10 cellular contexts compared by ENCODE assay signal in the genomic region with DNA sequence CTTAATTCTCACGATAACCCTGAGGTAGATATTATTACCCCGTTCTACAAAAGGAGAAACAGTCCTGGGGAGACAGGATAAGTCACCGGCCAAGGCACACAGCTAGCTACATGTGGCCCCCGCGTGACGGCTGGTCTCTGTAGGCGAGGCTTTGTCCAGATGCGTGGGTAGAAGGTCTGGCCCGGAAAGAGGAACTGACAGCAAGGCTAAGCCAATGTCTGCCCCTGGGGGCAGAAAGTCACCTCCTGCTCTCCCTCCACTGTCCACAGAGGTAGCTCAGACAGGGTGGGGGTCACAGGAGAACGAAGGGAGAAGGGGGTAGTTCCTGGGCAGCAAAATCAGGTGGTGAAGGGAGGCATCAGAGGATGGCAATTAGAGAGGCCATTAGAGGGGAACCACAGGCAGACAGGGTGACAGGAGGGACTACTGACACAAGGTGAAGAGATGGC. TPM values are rescaled to one million over a fixed set of nuclear protein-coding genes. Genes with fewer than 3 reads are reported as not detected.
DNase-seq lines count a peak whose midpoint lies in the region; ATAC-seq and TF ChIP-seq lines count a peak whose summit lies in the region.
"Had no signal": no experiment of that assay in that cellular context is flagged by ENCODE, and none has a peak within 500 bp of the region (broad histone marks: within the 10 kb centered on the region; RNA-seq: fewer than 3 reads in every experiment).

No MANE protein-coding gene starts in this region.

- TF ChIP-seq CTCF in coronary artery (IDR thresholded peaks at IDR 0.05) (no peak), brain microvascular endothelial cell (IDR thresholded peaks at IDR 0.05; ENCODE audit: low read depth, low read length, missing control alignments) (no peak)

- no peaks in the 10 kb centered on the region for H3K27me3 ChIP-seq in brain microvascular endothelial cell (replicated peaks)

- intact Hi-C loops in posterior vena cava (cut with DNase I), result loop anchor here in 1 of 2 donors (5.0 kb wide), 1 partner anchor 37 kb away; the partner anchor contains the start of gene APOE

- H3K4me3 Mint-ChIP-seq in activated CD4-positive, alpha-beta T cell treated with anti-CD3 and anti-CD28 coated beads, Interleukin-2, amount 10 ng/mL, durations not matched to agents 7 days and 5 days, result no peak overlapping the region

- H3K4me1 Mint-ChIP-seq in activated CD4-positive, alpha-beta T cell treated with anti-CD3 and anti-CD28 coated beads, Interleukin-2, amount 10 ng/mL, durations not matched to agents 7 days and 5 days, result no peaks in the 10 kb centered on the region

- peak; percentile 89 for DNase-seq in posterior vena cava (ENCODE audit: low spot score)
- DNase-seq in coronary artery (ENCODE audit: low spot score), result no peak
- no peak for DNase-seq in activated CD4-positive, alpha-beta T cell treated with anti-CD3 and anti-CD28 coated beads, Interleukin-2, amount 10 ng/mL, durations not matched to agents 7 days and 5 days
- DNase-seq in brain microvascular endothelial cell, result no peak
- no peak for DNase-seq in EL
- DNase-seq: NCI-H2029 treated with DMSO at 0.1 percent for 48 hours had no signal

- in situ Hi-C loops in brain microvascular endothelial cell (cut with HindIII; ENCODE audit: low pct_ligation_motif_present, low sequenced_read_pairs), result no loop called here

- POLR2A ChIA-PET in activated CD4-positive, alpha-beta T cell treated with anti-CD3 and anti-CD28 coated beads, Interleukin-2, amount 10 ng/mL, durations not matched to agents 7 days and 5 days (lab: Charles Lee), result no interaction called here

- H3K9me3 Mint-ChIP-seq in activated CD4-positive, alpha-beta T cell treated with anti-CD3 and anti-CD28 coated beads, Interleukin-2, amount 10 ng/mL, durations not matched to agents 7 days and 5 days, result no peaks in the 10 kb centered on the region
- H3K9me3 Mint-ChIP-seq: activated T-helper 2 cell treated with anti-CD3 and anti-CD28 coated beads, Interferon-gamma antibody, Interleukin-2, Interleukin-4, amounts not matched to agents 10 μg/mL and 5 μg/mL and 100 μg/mL, durations not matched to agents 14 hours and 24 hours and 36 hours had no signal

- H3K27ac ChIP-seq in cingulate gyrus (ENCODE audit: low read depth, low read length) (peak overlapping the region; percentile 39), coronary artery (no peak overlapping the region), brain microvascular endothelial cell (no peak overlapping the region)

- CTCF ChIA-PET in activated CD4-positive, alpha-beta T cell treated with anti-CD3 and anti-CD28 coated beads, Interleukin-2, amount 10 ng/mL, durations not matched to agents 7 days and 5 days (lab: Charles Lee), result interaction anchor here (0.6 kb wide), 1 partner anchor 9 kb away, joined by 3 read pairs; no protein-coding TSS in a partner anchor

- no peaks in the 10 kb centered on the region for H3K27me3 Mint-ChIP-seq in activated CD4-positive, alpha-beta T cell treated with anti-CD3 and anti-CD28 coated beads, Interleukin-2, amount 10 ng/mL, durations not matched to agents 7 days and 5 days

- H3K36me3 ChIP-seq in brain microvascular endothelial cell (replicated peaks), result no peaks in the 10 kb centered on the region

- no peak overlapping the region for H3K4me3 ChIP-seq in coronary artery
- H3K4me3 ChIP-seq in brain microvascular endothelial cell (ENCODE audit: low read depth, low read length), result no peak overlapping the region

- H3K27ac Mint-ChIP-seq in activated CD4-positive, alpha-beta T cell treated with anti-CD3 and anti-CD28 coated beads, Interleukin-2, amount 10 ng/mL, durations not matched to agents 7 days and 5 days, result no peak overlapping the region
- H3K27ac Mint-ChIP-seq: activated T-helper 2 cell treated with anti-CD3 and anti-CD28 coated beads, Interferon-gamma antibody, Interleukin-2, Interleukin-4, amounts not matched to agents 10 μg/mL and 5 μg/mL and 100 μg/mL, durations not matched to agents 14 hours and 24 hours and 36 hours had no signal

- no peaks in the 10 kb centered on the region for H3K36me3 Mint-ChIP-seq in activated CD4-positive, alpha-beta T cell treated with anti-CD3 and anti-CD28 coated beads, Interleukin-2, amount 10 ng/mL, durations not matched to agents 7 days and 5 days (ENCODE audit: low read depth)

- peak; percentile 67 for ATAC-seq in GM18498 (IDR thresholded peaks at IDR 0.05; ENCODE audit: unreplicated experiment)
- ATAC-seq in HG03432 (IDR thresholded peaks at IDR 0.05; ENCODE audit: unreplicated experiment), result peak; percentile 66

RNA-seq across cellular contexts. Expression of gene APOC4, which starts 1.8 kb away (rescaled TPM):
- total RNA-seq in posterior vena cava, result not detected
- total RNA-seq in activated CD4-positive, alpha-beta T cell treated with anti-CD3 and anti-CD28 coated beads, Interleukin-2, amount 10 ng/mL, durations not matched to agents 7 days and 5 days, result not detected
- total RNA-seq: activated T-helper 2 cell treated with anti-CD3 and anti-CD28 coated beads, Interferon-gamma antibody, Interleukin-2, Interleukin-4, amounts not matched to agents 10 μg/mL and 5 μg/mL and 100 μg/mL, durations not matched to agents 14 hours and 24 hours and 36 hours had no signal

RNA-seq across cellular contexts. Expression of gene APOC2, which starts 2.0 kb away (rescaled TPM):
- total RNA-seq in posterior vena cava, result not detected
- not detected for total RNA-seq in activated CD4-positive, alpha-beta T cell treated with anti-CD3 and anti-CD28 coated beads, Interleukin-2, amount 10 ng/mL, durations not matched to agents 7 days and 5 days
- total RNA-seq: activated T-helper 2 cell treated with anti-CD3 and anti-CD28 coated beads, Interferon-gamma antibody, Interleukin-2, Interleukin-4, amounts not matched to agents 10 μg/mL and 5 μg/mL and 100 μg/mL, durations not matched to agents 14 hours and 24 hours and 36 hours had no signal

RNA-seq across cellular contexts. Expression of gene CLPTM1, which starts 11.4 kb away (rescaled TPM):
- total RNA-seq in posterior vena cava, result 10 to 100 TPM; 69.9 to 78.5 TPM
- total RNA-seq in activated CD4-positive, alpha-beta T cell treated with anti-CD3 and anti-CD28 coated beads, Interleukin-2, amount 10 ng/mL, durations not matched to agents 7 days and 5 days, result 10 to 100 TPM; 70.6 to 72.8 TPM

RNA-seq across cellular contexts. Expression of gene APOC1, which starts 29.4 kb away (rescaled TPM):
- total RNA-seq in posterior vena cava, result 1 to 10 TPM; 3.0 to 4.3 TPM
- total RNA-seq in activated CD4-positive, alpha-beta T cell treated with anti-CD3 and anti-CD28 coated beads, Interleukin-2, amount 10 ng/mL, durations not matched to agents 7 days and 5 days, result not detected

RNA-seq across cellular contexts. Expression of gene APOE, which starts 38.2 kb away (rescaled TPM):
- total RNA-seq in posterior vena cava, result 10 to 100 TPM; 16.8 to 57.8 TPM
- total RNA-seq in activated CD4-positive, alpha-beta T cell treated with anti-CD3 and anti-CD28 coated beads, Interleukin-2, amount 10 ng/mL, durations not matched to agents 7 days and 5 days, result under 1 TPM; 0.45 to 0.75 TPM
